ENCODE assay signal across 19 cellular contexts in genomic region chr1:7780976-7781375, GRCh38. TPM values are rescaled to one million over a fixed set of nuclear protein-coding genes. Genes with fewer than 3 reads are reported as not detected.
DNase-seq lines count a peak whose midpoint lies in the region; ATAC-seq, FAIRE-seq and TF ChIP-seq lines count a peak whose summit lies in the region.
"Had no signal": no experiment of that assay in that cellular context is flagged by ENCODE, and none has a peak within 500 bp of the region (broad histone marks: within the 10 kb centered on the region; RNA-seq: fewer than 3 reads in every experiment).

No MANE protein-coding gene starts in this region.

- CTCF ChIA-PET in A673 (lab: Charles Lee): no interaction called here
- CTCF ChIA-PET in CD8-positive, alpha-beta T cell (lab: Charles Lee): no interaction called here
- CTCF ChIA-PET in T-cell (lab: Charles Lee): no interaction called here
- CTCF ChIA-PET in GM10248 (lab: Yijun Ruan, JAX): interaction anchor here (1.2 to 1.7 kb wide), 3 partner anchors 9 to 112 kb away, joined by 3 read pairs; no protein-coding TSS in a partner anchor

- no peak; the same call in 1 of the 2 replicates for TF ChIP-seq POLR2A in GM12891 (IDR thresholded peaks at IDR 0.05; ENCODE audit: low read depth, low read length)

- no peak for ATAC-seq in CD8-positive, alpha-beta T cell
- ATAC-seq in T-cell (replicated peaks in 1 of 4) (no peak), left lung (no peak)

- H3K4me1 Mint-ChIP-seq in CD8-positive, alpha-beta T cell (ENCODE audit: low read depth): peaks cover 31% of the 10 kb centered on the region
- H3K4me1 Mint-ChIP-seq in T-cell: peaks cover 22 to 30% (median 28%) of the 10 kb centered on the region in 3 donors

- intact Hi-C loops in A673 (cut with micrococcal nuclease; ENCODE audit: unreplicated experiment) (no loop called here), left lung (cut with DNase I) (no loop called here)
- intact Hi-C loops in CD8-positive, alpha-beta T cell (cut with DNase I, micrococcal nuclease): loop anchor here (5.0 to 10.0 kb wide), 5 partner anchors 184 to 1646 kb away; partner anchors contain the start of genes CAMTA1 (in 1 of the 2), DNAJC11 (in 1 of the 2), ENO1 (in 1 of the 2) and PARK7 (in 1 of the 2)

- H3K27me3 Mint-ChIP-seq in CD8-positive, alpha-beta T cell (ENCODE audit: low read depth): no peaks in the 10 kb centered on the region
- no peaks in the 10 kb centered on the region for H3K27me3 Mint-ChIP-seq in T-cell

- no peaks in the 10 kb centered on the region for H3K9me3 ChIP-seq in A673 (ENCODE audit: low read depth, low read length, poor library complexity, severe bottlenecking)
- H3K9me3 ChIP-seq in CD8-positive, alpha-beta T cell (ENCODE audit: low read length): no peaks in the 10 kb centered on the region
- H3K9me3 ChIP-seq in left lung: no peaks in the 10 kb centered on the region

- peaks cover 24% of the 10 kb centered on the region for H3K36me3 ChIP-seq in A673 (ENCODE audit: insufficient read depth, low read length, poor library complexity, severe bottlenecking)
- peaks cover 12% of the 10 kb centered on the region for H3K36me3 ChIP-seq in CD8-positive, alpha-beta T cell (ENCODE audit: insufficient read depth, low read length)
- peaks cover 0 to 52% of the 10 kb centered on the region in 2 donors for H3K36me3 ChIP-seq in left lung
- H3K36me3 ChIP-seq: BE2C had no signal

- DNase-seq in A673 (ENCODE audit: low spot score) (no peak), T-cell (no peak), left lung (no peak), NCI-H69 (lab: John Stamatoyannopoulos, UW) (no peak), GM10248 (ENCODE audit: extremely low spot score) (no peak), GM12891 (ENCODE audit: insufficient read length, low spot score) (no peak), NCI-H1105 (lab: John Stamatoyannopoulos, UW) (no peak)
- no peak for DNase-seq in CD8-positive, alpha-beta T cell
- DNase-seq: BE2C; DMS 273 treated with DMSO at 0.1 percent for 48 hours; DND-41; IMR-90; NCI-H1105 treated with DMSO at 0.1 percent for 48 hours; NCI-H1694; NCI-H2081 treated with DMSO at 0.1 percent for 48 hours; NCI-H748 treated with DMSO at 0.1 percent for 48 hours; NK-92 treated with Interleukin-12 subunit alpha and Interleukin-12 subunit beta, amount 100 ng/mL, for 24 hours; SHP77 treated with DMSO at 0.1 percent for 48 hours had no signal

- H3K9me3 Mint-ChIP-seq in CD8-positive, alpha-beta T cell: no peaks in the 10 kb centered on the region
- no peaks in the 10 kb centered on the region for H3K9me3 Mint-ChIP-seq in T-cell

- H3K4me1 ChIP-seq in A673 (ENCODE audit: insufficient read depth, low read length, poor library complexity, severe bottlenecking) (peaks cover 5% of the 10 kb centered on the region), left lung (peaks cover 0 to 44% of the 10 kb centered on the region in 2 donors)
- H3K4me1 ChIP-seq in CD8-positive, alpha-beta T cell (ENCODE audit: insufficient read depth, low read length): peaks cover 27% of the 10 kb centered on the region
- H3K4me1 ChIP-seq: BE2C had no signal

- H3K4me3 ChIP-seq in A673 (ENCODE audit: low read depth, low read length, poor library complexity, severe bottlenecking): no peak overlapping the region
- H3K4me3 ChIP-seq in CD8-positive, alpha-beta T cell (ENCODE audit: low read depth, low read length): no peak overlapping the region
- no peak overlapping the region for H3K4me3 ChIP-seq in left lung

- H3K4me3 Mint-ChIP-seq in CD8-positive, alpha-beta T cell: no peak overlapping the region
- no peak overlapping the region for H3K4me3 Mint-ChIP-seq in T-cell

- H3K27me3 ChIP-seq in A673 (replicated peaks; ENCODE audit: insufficient read depth, low read depth, low read length, poor library complexity): no peaks in the 10 kb centered on the region
- no peaks in the 10 kb centered on the region for H3K27me3 ChIP-seq in CD8-positive, alpha-beta T cell (ENCODE audit: insufficient read depth, low read length)
- H3K27me3 ChIP-seq in left lung: no peaks in the 10 kb centered on the region
- H3K27me3 ChIP-seq: BE2C had no signal

- no peak for FAIRE-seq in GM12891 (lab: Jason Lieb, UNC)
- FAIRE-seq: H54 had no signal

- peaks cover 31% of the 10 kb centered on the region for H3K36me3 Mint-ChIP-seq in CD8-positive, alpha-beta T cell
- peaks cover 15% of the 10 kb centered on the region for H3K36me3 Mint-ChIP-seq in T-cell

- TF ChIP-seq CTCF in A673 (conservative IDR thresholded peaks at IDR 0.05; ENCODE audit: low read depth, low read length): no peak
- no peak for TF ChIP-seq CTCF in CD8-positive, alpha-beta T cell (IDR thresholded peaks at IDR 0.05)
- TF ChIP-seq CTCF in left lung (IDR thresholded peaks at IDR 0.05): no peak
- no peak for TF ChIP-seq CTCF in GM10248 (IDR thresholded peaks at IDR 0.05; ENCODE audit: control extremely low read depth, extremely low read depth, low read depth, missing control alignments)

- H3K27ac ChIP-seq in A673 (ENCODE audit: low read depth, low read length, poor library complexity, severe bottlenecking) (no peak overlapping the region), left lung (peak overlapping the region; percentile 13 to 57)
- no peak overlapping the region for H3K27ac ChIP-seq in CD8-positive, alpha-beta T cell (ENCODE audit: low read depth, low read length)

- POLR2A ChIA-PET in A673 (lab: Charles Lee; ENCODE audit: low non-redundant PET) (no interaction called here), T-cell (lab: Charles Lee) (no interaction called here), GM10248 (lab: Yijun Ruan, JAX) (no interaction called here)
- POLR2A ChIA-PET in CD8-positive, alpha-beta T cell (lab: Charles Lee): no interaction called here

- BruUV-seq in A673 (replicated peaks; lab: Mats Ljungman, UMichigan): TSS peak; percentile 28

- H3K27ac Mint-ChIP-seq in CD8-positive, alpha-beta T cell: peak overlapping the region; percentile 71
- peak overlapping the region; percentile 32 to 71 for H3K27ac Mint-ChIP-seq in T-cell

TF ChIP-seq in GM12891, 5 proteins besides CTCF, POLR2A, EP300 and RAD21:
- no peak for TF ChIP-seq PAX5 (IDR thresholded peaks at IDR 0.05; ENCODE audit: insufficient read depth, low read length, severe bottlenecking)
- no peak for TF ChIP-seq POLR2AphosphoS5 (IDR thresholded peaks at IDR 0.05; ENCODE audit: low read depth, low read length)
- no peak for TF ChIP-seq POU2F2 (IDR thresholded peaks at IDR 0.05; ENCODE audit: low read depth, low read length)
- no peak for TF ChIP-seq TAF1 (IDR thresholded peaks at IDR 0.05; ENCODE audit: low read depth, low read length)
- no peak for TF ChIP-seq SPI1 (IDR thresholded peaks at IDR 0.05; ENCODE audit: low read depth, low read length)

RNA-seq across cellular contexts. Expression of gene PER3, which starts 3.1 kb away (rescaled TPM):
- 4.1 and 7.5 TPM in 2 replicates for total RNA-seq in A673 (2021)
- 10 to 100 TPM in 1 of 2 experiments, 1 to 10 TPM in 1; 8.7 to 10.2 TPM for total RNA-seq in CD8-positive, alpha-beta T cell
- total RNA-seq in T-cell: 10 to 100 TPM in 1 of 5 donors, 1 to 10 TPM in 4; 4.2 to 13.5 (median 7.4) TPM
- total RNA-seq in left lung: 10 to 100 TPM; 14.8 to 16.1 TPM
- polyA plus RNA-seq in GM12891 (2012; ENCODE audit: low read depth, missing spikeins): 3.1 TPM

RNA-seq across cellular contexts. Expression of gene VAMP3, which starts 9.9 kb away (rescaled TPM):
- total RNA-seq in A673 (2021) (65.2 and 76.2 TPM in 2 replicates), T-cell (10 to 100 TPM; 39.2 to 57.3 (median 53.3) TPM), left lung (100 to 1,000 TPM; 110 to 111 TPM)
- 10 to 100 TPM; 76.2 to 88.1 TPM for total RNA-seq in CD8-positive, alpha-beta T cell
- polyA plus RNA-seq in GM12891 (2012; ENCODE audit: low read depth, missing spikeins): 8.1 TPM

Comparison
In these comparisons a context has a peak if more than half of its experiments do, and no peak if none do; other contexts are left out.
1. H3K27ac ChIP-seq: peak in left lung (2 of 2); none in A673 (single experiment) and CD8-positive, alpha-beta T cell (single experiment).
2. intact Hi-C loops: an anchor here in CD8-positive, alpha-beta T cell (5.0 to 10.0 kb wide); none called in A673 and left lung.